23 cellular contexts compared by ENCODE assay signal in genomic region chr1:162412002-162412401, GRCh38. TPM values are rescaled to one million over a fixed set of nuclear protein-coding genes. Genes with fewer than 3 reads are reported as not detected.
DNase-seq lines count a peak whose midpoint lies in the region; ATAC-seq, FAIRE-seq and TF ChIP-seq lines count a peak whose summit lies in the region.
"Had no signal": no experiment of that assay in that cellular context is flagged by ENCODE, and none has a peak within 500 bp of the region (broad histone marks: within the 10 kb centered on the region; RNA-seq: fewer than 3 reads in every experiment).

Gene SH2D1B, minus strand, starts transcription at chr1:162412136. Its CDS starts 120 bp downstream, at chr1:162412016.

- H3K36me3 Mint-ChIP-seq in GM23338 (ENCODE audit: low read depth) (no peaks in the 10 kb centered on the region), natural killer cell (peaks cover 25% of the 10 kb centered on the region)
- H3K36me3 Mint-ChIP-seq: activated naive CD8-positive, alpha-beta T cell treated with anti-CD3 and anti-CD28 coated beads, Interleukin-2, amount 10 ng/mL, durations not matched to agents 7 days and 5 days had no signal

- intact Hi-C loops in natural killer cell (cut with micrococcal nuclease) = loop anchor here (1.0 to 5.0 kb wide), 4 partner anchors 9 to 150 kb away; partner anchors contain the start of genes UAP1 and UHMK1

- DNase-seq in GM23338 (ENCODE audit: low spot score) = no peak
- peak; percentile 38 for DNase-seq in MG63
- DNase-seq in bronchial epithelial cell (ENCODE audit: low read depth) = peak; percentile 36
- DNase-seq in natural killer cell = peak; percentile 63
- no peak for DNase-seq in activated CD4-positive, alpha-beta T cell treated with anti-CD3 and anti-CD28 coated beads for 1 hour
- no peak for DNase-seq in NCI-H345 treated with DMSO at 0.1 percent for 48 hours (lab: John Stamatoyannopoulos, UW; ENCODE audit: unreplicated experiment)
- DNase-seq in pons (ENCODE audit: low spot score) = no peak
- DNase-seq: activated naive CD8-positive, alpha-beta T cell treated with anti-CD3 and anti-CD28 coated beads, Interleukin-2, amount 10 ng/mL, durations not matched to agents 7 days and 5 days; Calu3; effector CD8-positive, alpha-beta T cell; hypothalamus; IMR-90; NCI-H2081; NCI-H524 treated with DMSO at 0.1 percent for 48 hours; ovary; stimulated activated CD4-positive, alpha-beta T cell treated with anti-CD3 and anti-CD28 coated beads, Interleukin-4, amount 100 ng/mL, for 1 hour; testis had no signal

- ATAC-seq in GM23338 (no peak), natural killer cell (peak; percentile 69 to 76 (median 76))
- ATAC-seq: GM12878, left lobe of liver had no signal

- H3K27me3 ChIP-seq in GM23338 (ENCODE audit: insufficient read depth) = no peaks in the 10 kb centered on the region
- H3K27me3 ChIP-seq in MG63 = no peaks in the 10 kb centered on the region
- no peaks in the 10 kb centered on the region for H3K27me3 ChIP-seq in bronchial epithelial cell (ENCODE audit: control insufficient read depth, insufficient read depth, low read length)
- H3K27me3 ChIP-seq: ovary, testis had no signal

- H3K4me2 ChIP-seq in GM23338 = no peak within 1 kb of the TSS

- FAIRE-seq in bronchial epithelial cell (lab: Jason Lieb, UNC) = peak; percentile 79
- FAIRE-seq: G401.6, GM12878 had no signal

- H3K79me2 ChIP-seq in GM23338 (replicated peaks; ENCODE audit: insufficient read depth) = no peaks in the 10 kb centered on the region

- peaks cover 5% of the 10 kb centered on the region for H3K9me3 ChIP-seq in MG63
- H3K9me3 ChIP-seq: ovary, testis had no signal

- no peak within 1 kb of the TSS for H3K27ac ChIP-seq in GM23338 (ENCODE audit: low read depth)
- H3K27ac ChIP-seq: ovary, skin epidermis, testis had no signal

- H2AFZ ChIP-seq in GM23338 = 0 out of 2 replicates have a peak within 1 kb of the TSS, but pooled peaks have one; percentile 12

- H3K36me3 ChIP-seq in GM23338 (ENCODE audit: insufficient read depth) (0 out of 2 replicates have a peak, but pooled peaks cover 3% of the 10 kb centered on the region), MG63 (no peaks in the 10 kb centered on the region), bronchial epithelial cell (ENCODE audit: control insufficient read depth, insufficient read depth, low read length) (no peaks in the 10 kb centered on the region)
- H3K36me3 ChIP-seq: ovary had no signal

- H3F3A ChIP-seq in GM23338 (replicated peaks; ENCODE audit: low read depth) = no peaks in the 10 kb centered on the region

- TF ChIP-seq CTCF in GM23338 (conservative IDR thresholded peaks at IDR 0.05; ENCODE audit: low read depth in 2 of 2) (no peak), bronchial epithelial cell (IDR thresholded peaks at IDR 0.05; ENCODE audit: insufficient read depth, low read length, severe bottlenecking) (no peak), natural killer cell (IDR thresholded peaks at IDR 0.05) (no peak)

- H3K4me1 Mint-ChIP-seq in GM23338 (peaks cover 3% of the 10 kb centered on the region; the same call in 1 of the 3 replicates), natural killer cell (peaks cover 82 to 89% of the 10 kb centered on the region in 2 donors)
- H3K4me1 Mint-ChIP-seq: activated naive CD8-positive, alpha-beta T cell treated with anti-CD3 and anti-CD28 coated beads, Interleukin-2, amount 10 ng/mL, durations not matched to agents 7 days and 5 days; B cell had no signal

- no peak within 1 kb of the TSS for H3K4me3 Mint-ChIP-seq in GM23338
- H3K4me3 Mint-ChIP-seq in natural killer cell = peak within 1 kb of the TSS; percentile 98
- H3K4me3 Mint-ChIP-seq: activated naive CD8-positive, alpha-beta T cell treated with anti-CD3 and anti-CD28 coated beads, Interleukin-2, amount 10 ng/mL, durations not matched to agents 7 days and 5 days; B cell had no signal

- no peak within 1 kb of the TSS for H3K4me3 ChIP-seq in GM23338
- H3K4me3 ChIP-seq in MG63 = no peak within 1 kb of the TSS
- no peak within 1 kb of the TSS for H3K4me3 ChIP-seq in bronchial epithelial cell (ENCODE audit: low read depth, low read length)
- H3K4me3 ChIP-seq: GM12878, ovary, skin epidermis, testis had no signal

- H4K20me1 ChIP-seq in GM23338 (replicated peaks; ENCODE audit: insufficient read depth) = no peaks in the 10 kb centered on the region

- H3K9me2 ChIP-seq in GM23338 (ENCODE audit: insufficient read depth) = peaks cover 12% of the 10 kb centered on the region; the same call in 1 of the 2 replicates

- H3K27me3 Mint-ChIP-seq in GM23338 (ENCODE audit: insufficient read depth, low read depth, poor library complexity) (no peaks in the 10 kb centered on the region), natural killer cell (ENCODE audit: low read depth in 2 of 2) (no peaks in the 10 kb centered on the region)

- H3K4me1 ChIP-seq in GM23338 (ENCODE audit: insufficient read depth) = no peaks in the 10 kb centered on the region
- H3K4me1 ChIP-seq: testis had no signal

- no peak within 1 kb of the TSS for H3K27ac Mint-ChIP-seq in GM23338
- H3K27ac Mint-ChIP-seq in natural killer cell = peak within 1 kb of the TSS; percentile 87 to 92
- H3K27ac Mint-ChIP-seq: activated naive CD8-positive, alpha-beta T cell treated with anti-CD3 and anti-CD28 coated beads, Interleukin-2, amount 10 ng/mL, durations not matched to agents 7 days and 5 days; B cell had no signal

- H3K9me3 Mint-ChIP-seq in GM23338 (peaks cover 7% of the 10 kb centered on the region; the same call in 2 of the 3 replicates), natural killer cell (no peaks in the 10 kb centered on the region)
- H3K9me3 Mint-ChIP-seq: activated naive CD8-positive, alpha-beta T cell treated with anti-CD3 and anti-CD28 coated beads, Interleukin-2, amount 10 ng/mL, durations not matched to agents 7 days and 5 days had no signal

TF ChIP-seq in GM23338, 12 proteins besides CTCF, POLR2A, EP300 and RAD21 (continues in another document):
- TF ChIP-seq ZNF462 (CRISPR knock-in tag; IDR thresholded peaks at IDR 0.05) (no peak), NANOG (IDR thresholded peaks at IDR 0.05; ENCODE audit: borderline replicate concordance) (no peak), POLR2AphosphoS5 (IDR thresholded peaks at IDR 0.05; ENCODE audit: low read depth) (no peak), JUNB (IDR thresholded peaks at IDR 0.05; ENCODE audit: unreplicated experiment) (no peak)

RNA-seq across cellular contexts. Expression of gene SH2D1B, which starts in this region (rescaled TPM):
- not detected in 2 replicates for total RNA-seq in GM23338 (2014; rRNA removed; shearing (Covaris generic))
- polyA plus RNA-seq in GM23338 (2016; fragmentation: Nextera tagmentation; extraction: Ambion mirVana) = not detected in 2 replicates
- total RNA-seq in MG63 (2014; rRNA removed; shearing (Covaris generic); ENCODE audit: low replicate concordance) = not detected in 2 replicates
- total RNA-seq in bronchial epithelial cell (0.13 TPM in 1 of 2 replicates, not detected in the other), natural killer cell (100 to 1,000 TPM; 133 to 250 (median 143) TPM)
- total RNA-seq: activated naive CD8-positive, alpha-beta T cell treated with anti-CD3 and anti-CD28 coated beads, Interleukin-2, amount 10 ng/mL, durations not matched to agents 7 days and 5 days; Calu3; cardiac septum; GM12878 had no signal

Comparison
In these comparisons a context has a peak if more than half of its experiments do, and no peak if none do; other contexts are left out.
1. RNA of gene SH2D1B (total RNA-seq): 133 to 250 TPM in natural killer cell; not detected in GM23338, not detected in MG63 and 0.13 TPM in bronchial epithelial cell; every median in the first group is over 100 times any median in the second.
2. Peak in DNase-seq in MG63; RNA of the gene not detected or under 1 TPM.
3. Peak in DNase-seq in bronchial epithelial cell; RNA of the gene not detected or under 1 TPM.